In genomic region chr17:8959312-8959918, GRCh38 we compare ENCODE assay signal across 25 cellular contexts. TPM values are rescaled to one million over a fixed set of nuclear protein-coding genes. Genes with fewer than 3 reads are reported as not detected.
DNase-seq lines count a peak whose midpoint lies in the region; ATAC-seq lines count a peak whose summit lies in the region.
"Had no signal": no experiment of that assay in that cellular context is flagged by ENCODE, and none has a peak within 500 bp of the region (broad histone marks: within the 10 kb centered on the region; RNA-seq: fewer than 3 reads in every experiment).

No MANE protein-coding gene starts in this region.

- H3K9me3 ChIP-seq in CD8-positive, alpha-beta memory T cell (ENCODE audit: low read length), result no peaks in the 10 kb centered on the region
- H3K9me3 ChIP-seq: breast epithelium, SJCRH30 had no signal

- POLR2A ChIA-PET in activated CD4-positive, alpha-beta T cell treated with anti-CD3 and anti-CD28 coated beads for 36 hours (lab: Charles Lee), result no interaction called here
- POLR2A ChIA-PET in CD8-positive, alpha-beta memory T cell (lab: Charles Lee), result interaction anchor here (1.3 kb wide), 1 partner anchor 19 kb away, joined by 6 read pairs; no protein-coding TSS in a partner anchor
- POLR2A ChIA-PET in naive thymus-derived CD8-positive, alpha-beta T cell (lab: Charles Lee), result interaction anchor here (3.9 to 17.1 kb wide), 2 partner anchors 16 to 60 kb away, joined by 16 to 279 read pairs; no protein-coding TSS in a partner anchor

- peak overlapping the region; percentile 84 for H3K27ac Mint-ChIP-seq in activated CD4-positive, alpha-beta T cell treated with anti-CD3 and anti-CD28 coated beads for 36 hours
- peak overlapping the region; percentile 86 to 99 (median 96) for H3K27ac Mint-ChIP-seq in CD8-positive, alpha-beta memory T cell
- peak overlapping the region; percentile 81 for H3K27ac Mint-ChIP-seq in activated T-helper 2 cell treated with anti-CD3 and anti-CD28 coated beads, Interferon-gamma antibody, Interleukin-2, Interleukin-4, amounts not matched to agents 10 μg/mL and 5 μg/mL and 100 μg/mL, durations not matched to agents 14 hours and 24 hours and 36 hours
- peak overlapping the region; percentile 77 to 99 (median 93) for H3K27ac Mint-ChIP-seq in naive thymus-derived CD8-positive, alpha-beta T cell
- no peak overlapping the region for H3K27ac Mint-ChIP-seq in stimulated activated naive B cell treated with anti-CD40 and anti-IgM and Interleukin-4, amounts not matched to agents 10 μg/mL and 1 μg/mL and 100 μg/mL, for 72 hours
- H3K27ac Mint-ChIP-seq: HFFc6 had no signal

- ATAC-seq in activated CD4-positive, alpha-beta T cell treated with anti-CD3 and anti-CD28 coated beads for 36 hours, result no peak
- ATAC-seq in naive thymus-derived CD8-positive, alpha-beta T cell, result no peak
- ATAC-seq in stimulated activated naive B cell treated with anti-CD40 and anti-IgM and Interleukin-4, amounts not matched to agents 10 μg/mL and 1 μg/mL and 100 μg/mL, for 72 hours (replicated peaks), result no peak
- ATAC-seq in GM19351 (IDR thresholded peaks at IDR 0.05; ENCODE audit: unreplicated experiment), result no peak
- ATAC-seq: activated CD4-positive, CD25-positive, alpha-beta regulatory T cell treated with anti-CD3 and anti-CD28 coated beads, Interleukin-2, amount 50 U/mL, for 24 hours; HepG2 had no signal

- H3K4me1 ChIP-seq in CD8-positive, alpha-beta memory T cell (ENCODE audit: insufficient read depth, low read length), result peaks cover 98% of the 10 kb centered on the region
- H3K4me1 ChIP-seq: breast epithelium, SJCRH30 had no signal

- intact Hi-C loops in activated CD4-positive, alpha-beta T cell treated with anti-CD3 and anti-CD28 coated beads for 36 hours (cut with DNase I, micrococcal nuclease), result loop anchor here in 1 of 2 experiments (5.0 kb wide), 1 partner anchor 102 kb away; no protein-coding TSS in a partner anchor
- intact Hi-C loops in activated T-helper 2 cell treated with anti-CD3 and anti-CD28 coated beads, Interferon-gamma antibody, Interleukin-2, Interleukin-4, amounts not matched to agents 10 μg/mL and 5 μg/mL and 100 μg/mL, durations not matched to agents 14 hours and 24 hours and 36 hours (cut with micrococcal nuclease), result loop anchor here (10.0 kb wide), 1 partner anchor 315 kb away; no protein-coding TSS in a partner anchor

- H3K27ac ChIP-seq in CD8-positive, alpha-beta memory T cell (ENCODE audit: low read depth, low read length), result peak overlapping the region; percentile 6
- H3K27ac ChIP-seq: breast epithelium, hepatocyte, SJCRH30 had no signal

- peaks cover 10% of the 10 kb centered on the region for H3K36me3 ChIP-seq in CD8-positive, alpha-beta memory T cell (ENCODE audit: insufficient read depth, low read length)
- H3K36me3 ChIP-seq: breast epithelium, SJCRH30 had no signal

- CTCF ChIA-PET in activated CD4-positive, alpha-beta T cell treated with anti-CD3 and anti-CD28 coated beads for 36 hours (lab: Charles Lee), result interaction anchor here (0.7 kb wide), 1 partner anchor 51 kb away, joined by 3 read pairs; no protein-coding TSS in a partner anchor
- CTCF ChIA-PET in CD8-positive, alpha-beta memory T cell (lab: Charles Lee), result interaction anchor here (1.2 kb wide), 1 partner anchor 18 kb away, joined by 3 read pairs; no protein-coding TSS in a partner anchor

- peaks cover 37% of the 10 kb centered on the region for H3K36me3 Mint-ChIP-seq in activated CD4-positive, alpha-beta T cell treated with anti-CD3 and anti-CD28 coated beads for 36 hours (ENCODE audit: low read depth)
- H3K36me3 Mint-ChIP-seq in CD8-positive, alpha-beta memory T cell, result peaks cover 20 to 66% (median 38%) of the 10 kb centered on the region in 3 donors
- peaks cover 84% of the 10 kb centered on the region for H3K36me3 Mint-ChIP-seq in activated T-helper 2 cell treated with anti-CD3 and anti-CD28 coated beads, Interferon-gamma antibody, Interleukin-2, Interleukin-4, amounts not matched to agents 10 μg/mL and 5 μg/mL and 100 μg/mL, durations not matched to agents 14 hours and 24 hours and 36 hours (ENCODE audit: low read depth)
- peaks cover 12 to 69% (median 32%) of the 10 kb centered on the region in 3 donors for H3K36me3 Mint-ChIP-seq in naive thymus-derived CD8-positive, alpha-beta T cell
- peaks cover 42 to 80% of the 10 kb centered on the region in 2 donors for H3K36me3 Mint-ChIP-seq in stimulated activated naive B cell treated with anti-CD40 and anti-IgM and Interleukin-4, amounts not matched to agents 10 μg/mL and 1 μg/mL and 100 μg/mL, for 72 hours

- peaks cover 92% of the 10 kb centered on the region for H3K4me1 Mint-ChIP-seq in activated CD4-positive, alpha-beta T cell treated with anti-CD3 and anti-CD28 coated beads for 36 hours
- peaks cover 92 to 98% (median 96%) of the 10 kb centered on the region in 3 donors for H3K4me1 Mint-ChIP-seq in CD8-positive, alpha-beta memory T cell
- H3K4me1 Mint-ChIP-seq in activated T-helper 2 cell treated with anti-CD3 and anti-CD28 coated beads, Interferon-gamma antibody, Interleukin-2, Interleukin-4, amounts not matched to agents 10 μg/mL and 5 μg/mL and 100 μg/mL, durations not matched to agents 14 hours and 24 hours and 36 hours (ENCODE audit: low read depth), result peaks cover 83% of the 10 kb centered on the region
- peaks cover 62 to 97% (median 96%) of the 10 kb centered on the region in 4 donors for H3K4me1 Mint-ChIP-seq in naive thymus-derived CD8-positive, alpha-beta T cell
- peaks cover 76 to 91% of the 10 kb centered on the region in 2 donors for H3K4me1 Mint-ChIP-seq in stimulated activated naive B cell treated with anti-CD40 and anti-IgM and Interleukin-4, amounts not matched to agents 10 μg/mL and 1 μg/mL and 100 μg/mL, for 72 hours

- no peaks in the 10 kb centered on the region for H3K27me3 Mint-ChIP-seq in activated CD4-positive, alpha-beta T cell treated with anti-CD3 and anti-CD28 coated beads for 36 hours
- H3K27me3 Mint-ChIP-seq in CD8-positive, alpha-beta memory T cell, result no peaks in the 10 kb centered on the region
- H3K27me3 Mint-ChIP-seq in activated T-helper 2 cell treated with anti-CD3 and anti-CD28 coated beads, Interferon-gamma antibody, Interleukin-2, Interleukin-4, amounts not matched to agents 10 μg/mL and 5 μg/mL and 100 μg/mL, durations not matched to agents 14 hours and 24 hours and 36 hours (ENCODE audit: low read depth), result no peaks in the 10 kb centered on the region
- no peaks in the 10 kb centered on the region for H3K27me3 Mint-ChIP-seq in naive thymus-derived CD8-positive, alpha-beta T cell
- H3K27me3 Mint-ChIP-seq in stimulated activated naive B cell treated with anti-CD40 and anti-IgM and Interleukin-4, amounts not matched to agents 10 μg/mL and 1 μg/mL and 100 μg/mL, for 72 hours, result no peaks in the 10 kb centered on the region

- H3K4me3 ChIP-seq in CD8-positive, alpha-beta memory T cell (ENCODE audit: low read length), result no peak overlapping the region
- H3K4me3 ChIP-seq: breast epithelium, hepatocyte, SJCRH30 had no signal

- no peaks in the 10 kb centered on the region for H3K9me3 Mint-ChIP-seq in activated CD4-positive, alpha-beta T cell treated with anti-CD3 and anti-CD28 coated beads for 36 hours (ENCODE audit: low read depth)
- H3K9me3 Mint-ChIP-seq in CD8-positive, alpha-beta memory T cell, result no peaks in the 10 kb centered on the region
- no peaks in the 10 kb centered on the region for H3K9me3 Mint-ChIP-seq in activated T-helper 2 cell treated with anti-CD3 and anti-CD28 coated beads, Interferon-gamma antibody, Interleukin-2, Interleukin-4, amounts not matched to agents 10 μg/mL and 5 μg/mL and 100 μg/mL, durations not matched to agents 14 hours and 24 hours and 36 hours
- H3K9me3 Mint-ChIP-seq in naive thymus-derived CD8-positive, alpha-beta T cell, result peaks cover 0 to under 1% (median 0%) of the 10 kb centered on the region in 9 donors
- peaks cover 0 to 7% of the 10 kb centered on the region in 2 donors for H3K9me3 Mint-ChIP-seq in stimulated activated naive B cell treated with anti-CD40 and anti-IgM and Interleukin-4, amounts not matched to agents 10 μg/mL and 1 μg/mL and 100 μg/mL, for 72 hours

- no peaks in the 10 kb centered on the region for H3K27me3 ChIP-seq in CD8-positive, alpha-beta memory T cell (ENCODE audit: insufficient read depth, low read length, poor library complexity, severe bottlenecking)
- H3K27me3 ChIP-seq: SJCRH30 had no signal

- no peak for DNase-seq in activated CD4-positive, alpha-beta T cell treated with anti-CD3 and anti-CD28 coated beads for 36 hours
- no peak for DNase-seq in activated CD4-positive, alpha-beta T cell treated with anti-CD3 and anti-CD28 coated beads for 4 hours
- DNase-seq in CD8-positive, alpha-beta memory T cell, result no peak
- no peak for DNase-seq in activated T-helper 2 cell treated with anti-CD3 and anti-CD28 coated beads, Interferon-gamma antibody, Interleukin-2, Interleukin-4, amounts not matched to agents 10 μg/mL and 5 μg/mL and 100 μg/mL, durations not matched to agents 14 hours and 24 hours and 36 hours (ENCODE audit: low spot score)
- DNase-seq in naive thymus-derived CD8-positive, alpha-beta T cell, result no peak
- DNase-seq in stimulated activated naive B cell treated with anti-CD40 and anti-IgM and Interleukin-4, amounts not matched to agents 10 μg/mL and 1 μg/mL and 100 μg/mL, for 72 hours, result no peak
- DNase-seq in dermis blood vessel endothelial cell, result no peak
- DNase-seq: foreskin melanocyte; HFFc6; NCI-H1417; NCI-H2107; NCI-H510A; occipital lobe; retina; SJCRH30; stimulated activated CD4-positive, alpha-beta T cell treated with anti-CD3 and anti-CD28 coated beads, Interleukin-4, amount 100 ng/mL, for 24 hours; substantia nigra; T1000 had no signal

- H3K4me3 Mint-ChIP-seq in activated CD4-positive, alpha-beta T cell treated with anti-CD3 and anti-CD28 coated beads for 36 hours, result no peak overlapping the region
- peak overlapping the region; percentile 61 to 82 (median 78) for H3K4me3 Mint-ChIP-seq in CD8-positive, alpha-beta memory T cell
- peak overlapping the region; percentile 47 for H3K4me3 Mint-ChIP-seq in activated T-helper 2 cell treated with anti-CD3 and anti-CD28 coated beads, Interferon-gamma antibody, Interleukin-2, Interleukin-4, amounts not matched to agents 10 μg/mL and 5 μg/mL and 100 μg/mL, durations not matched to agents 14 hours and 24 hours and 36 hours (ENCODE audit: low read depth)
- peak overlapping the region; percentile 6 to 87 (median 74) for H3K4me3 Mint-ChIP-seq in naive thymus-derived CD8-positive, alpha-beta T cell
- H3K4me3 Mint-ChIP-seq in stimulated activated naive B cell treated with anti-CD40 and anti-IgM and Interleukin-4, amounts not matched to agents 10 μg/mL and 1 μg/mL and 100 μg/mL, for 72 hours, result no peak overlapping the region
- H3K4me3 Mint-ChIP-seq: HFFc6 had no signal

RNA-seq across cellular contexts. Expression of gene PIK3R5, which starts 6.1 kb away (rescaled TPM):
- total RNA-seq in activated CD4-positive, alpha-beta T cell treated with anti-CD3 and anti-CD28 coated beads for 36 hours, result 10 to 100 TPM; 20.4 to 29.2 TPM
- total RNA-seq in CD8-positive, alpha-beta memory T cell, result 10 to 100 TPM; 28.6 to 30.2 TPM
- 71.6 TPM for polyA plus RNA-seq in CD8-positive, alpha-beta memory T cell
- 46.8 and 47.7 TPM in 2 replicates for total RNA-seq in activated T-helper 2 cell treated with anti-CD3 and anti-CD28 coated beads, Interferon-gamma antibody, Interleukin-2, Interleukin-4, amounts not matched to agents 10 μg/mL and 5 μg/mL and 100 μg/mL, durations not matched to agents 14 hours and 24 hours and 36 hours
- 100 to 1,000 TPM in 1 of 2 experiments, 10 to 100 TPM in 1; 94.1 to 104 TPM for total RNA-seq in naive thymus-derived CD8-positive, alpha-beta T cell
- polyA plus RNA-seq in naive thymus-derived CD8-positive, alpha-beta T cell, result 10 to 100 TPM; 20.0 to 44.0 (median 25.8) TPM
- total RNA-seq in dermis blood vessel endothelial cell, result 0.05 TPM in 1 of 2 replicates, not detected in the other
- total RNA-seq: A172, HepG2, HFFc6, M059J, SJCRH30 had no signal
- polyA plus RNA-seq: hepatocyte, HepG2 had no signal

Comparison
In these comparisons a context has a peak if more than half of its experiments do, and no peak if none do; other contexts are left out.
1. H3K4me3 Mint-ChIP-seq: peak in CD8-positive, alpha-beta memory T cell (7 of 7), activated T-helper 2 cell treated with anti-CD3 and anti-CD28 coated beads, Interferon-gamma antibody, Interleukin-2, Interleukin-4, amounts not matched to agents 10 μg/mL and 5 μg/mL and 100 μg/mL, durations not matched to agents 14 hours and 24 hours and 36 hours (single experiment) and naive thymus-derived CD8-positive, alpha-beta T cell (10 of 10); none in activated CD4-positive, alpha-beta T cell treated with anti-CD3 and anti-CD28 coated beads for 36 hours (single experiment) and stimulated activated naive B cell treated with anti-CD40 and anti-IgM and Interleukin-4, amounts not matched to agents 10 μg/mL and 1 μg/mL and 100 μg/mL, for 72 hours (0 of 2).
2. RNA of gene PIK3R5, which starts 6.1 kb away (total RNA-seq): 94.1 to 104 TPM in naive thymus-derived CD8-positive, alpha-beta T cell, 46.8 to 47.7 TPM in activated T-helper 2 cell treated with anti-CD3 and anti-CD28 coated beads, Interferon-gamma antibody, Interleukin-2, Interleukin-4, amounts not matched to agents 10 μg/mL and 5 μg/mL and 100 μg/mL, durations not matched to agents 14 hours and 24 hours and 36 hours, 28.6 to 30.2 TPM in CD8-positive, alpha-beta memory T cell and 20.4 to 29.2 TPM in activated CD4-positive, alpha-beta T cell treated with anti-CD3 and anti-CD28 coated beads for 36 hours; 0.05 TPM in dermis blood vessel endothelial cell; every median in the first group is over 10 times any median in the second.